Comparison of ENCODE assay signal across 16 cellular contexts in the genomic region with DNA sequence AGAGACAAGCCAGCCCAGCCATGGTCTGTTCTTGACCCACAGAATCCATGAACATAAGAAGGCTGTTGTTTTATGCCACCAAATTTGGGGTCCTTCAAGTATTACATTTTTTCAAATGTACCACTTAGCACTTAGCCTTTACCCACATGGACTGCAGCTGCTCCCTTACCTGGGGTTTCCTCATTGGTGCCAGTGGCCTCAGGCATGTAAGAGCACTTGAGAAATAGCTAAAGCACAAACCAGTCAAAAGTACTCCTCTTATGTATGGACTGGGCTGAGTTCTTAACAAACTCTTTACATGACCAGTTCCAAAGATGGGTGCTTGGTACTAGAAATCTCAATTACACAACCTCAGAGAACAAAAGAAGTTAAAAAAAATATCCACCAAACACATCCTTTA.
"Had no signal": no experiment of that assay in that cellular context is flagged by ENCODE, and none has a peak within 500 bp of the region (broad histone marks: within the 10 kb centered on the region; RNA-seq: fewer than 3 reads in every experiment).

No MANE protein-coding gene starts in this region.

- ATAC-seq: activated T-helper 17 cell treated with anti-CD3 and anti-CD28 coated beads, Interleukin-2, amount 50 U/mL, for 72 hours; gastroesophageal sphincter had no signal

- H3K27me3 ChIP-seq: cardiac muscle cell, esophagus squamous epithelium, gastroesophageal sphincter, heart left ventricle, neutrophil, ovary had no signal

- DNase-seq: activated naive CD4-positive, alpha-beta T cell; activated naive CD8-positive, alpha-beta T cell treated with anti-CD3 and anti-CD28 coated beads for 36 hours; activated T-cell treated with anti-CD3 and anti-CD28 coated beads, Interleukin-2, amount 50 U/mL, for 24 hours; esophagus squamous epithelium; heart left ventricle; ovary; stimulated activated CD4-positive, alpha-beta T cell treated with anti-CD3 and anti-CD28 coated beads, Interleukin-4, amount 100 ng/mL, for 1 hour; stimulated activated naive CD4-positive, alpha-beta T cell treated with Interleukin-2 at 50 U/mL for 16 hours; T-helper 9 cell had no signal

- H3K36me3 ChIP-seq: cardiac muscle cell, ovary, prostate gland, thoracic aorta had no signal

- H3K4me1 ChIP-seq: gastroesophageal sphincter, prostate gland had no signal

- H3K27ac ChIP-seq: cardiac muscle cell, esophagus squamous epithelium, gastroesophageal sphincter, heart left ventricle, neutrophil, ovary, prostate gland, thoracic aorta had no signal

- H3K9me3 ChIP-seq: esophagus squamous epithelium, gastroesophageal sphincter, neutrophil, ovary, prostate gland, thoracic aorta had no signal

- H3K4me3 ChIP-seq: cardiac muscle cell, esophagus squamous epithelium, gastroesophageal sphincter, heart left ventricle, ovary, prostate gland, thoracic aorta had no signal

- FAIRE-seq: keratinocyte had no signal
